Comparison of ENCODE assay signal across 1 cellular context in the genomic region with DNA sequence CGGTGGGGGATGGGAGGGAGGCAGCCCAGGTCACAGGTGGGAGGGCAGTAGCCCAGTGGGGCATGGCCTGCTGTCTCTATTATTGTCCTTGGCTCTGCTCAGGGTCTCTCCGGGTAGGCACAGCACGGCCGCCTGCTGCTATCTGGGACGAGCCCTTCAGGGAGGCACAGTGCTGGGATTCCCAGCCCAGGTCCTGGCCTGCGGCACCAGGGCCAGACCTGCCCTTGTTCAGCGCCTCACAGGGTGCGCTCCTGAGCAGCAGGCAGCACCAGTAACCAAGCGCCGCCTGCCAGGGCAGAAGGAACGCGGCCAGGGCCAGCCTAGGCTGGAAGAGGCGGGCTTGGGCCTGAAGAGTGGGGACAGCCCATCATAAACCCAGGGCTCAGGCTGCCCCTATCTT.
TF ChIP-seq lines count a peak whose summit lies in the region.

No MANE protein-coding gene starts in this region.

TF ChIP-seq in H1, 55 proteins besides CTCF, POLR2A, EP300 and RAD21 (continued from another document):
- TF ChIP-seq EGR1 (IDR thresholded peaks at IDR 0.05; ENCODE audit: borderline replicate concordance, low read depth, low read length): no peak
- TF ChIP-seq, protein P1, sequence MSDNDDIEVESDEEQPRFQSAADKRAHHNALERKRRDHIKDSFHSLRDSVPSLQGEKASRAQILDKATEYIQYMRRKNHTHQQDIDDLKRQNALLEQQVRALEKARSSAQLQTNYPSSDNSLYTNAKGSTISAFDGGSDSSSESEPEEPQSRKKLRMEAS (IDR thresholded peaks at IDR 0.05): no peak
- TF ChIP-seq RNF2 (IDR thresholded peaks at IDR 0.05; ENCODE audit: borderline replicate concordance, low read depth, low read length, missing control alignments, poor library complexity, severe bottlenecking): no peak
- TF ChIP-seq FOSL1 (IDR thresholded peaks at IDR 0.05; ENCODE audit: insufficient read depth, low read depth, low read length): no peak
- no peak for TF ChIP-seq ASH2L (IDR thresholded peaks at IDR 0.05; ENCODE audit: low read length)
